1 cellular context compared by ENCODE assay signal in genomic region chr4:139921551-139922184, GRCh38.
TF ChIP-seq lines count a peak whose summit lies in the region.

No MANE protein-coding gene starts in this region.

TF ChIP-seq in HepG2, 621 proteins besides CTCF, POLR2A, EP300 and RAD21 (continued from another document):
- TF ChIP-seq, protein P1, sequence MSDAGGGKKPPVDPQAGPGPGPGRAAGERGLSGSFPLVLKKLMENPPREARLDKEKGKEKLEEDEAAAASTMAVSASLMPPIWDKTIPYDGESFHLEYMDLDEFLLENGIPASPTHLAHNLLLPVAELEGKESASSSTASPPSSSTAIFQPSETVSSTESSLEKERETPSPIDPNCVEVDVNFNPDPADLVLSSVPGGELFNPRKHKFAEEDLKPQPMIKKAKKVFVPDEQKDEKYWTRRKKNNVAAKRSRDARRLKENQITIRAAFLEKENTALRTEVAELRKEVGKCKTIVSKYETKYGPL (CRISPR knock-in tag; IDR thresholded peaks at IDR 0.05) = no peak
- TF ChIP-seq SALL1 (CRISPR knock-in tag; IDR thresholded peaks at IDR 0.05) (peak; percentile 66; the same call in 1 of the 2 replicates), HDAC1 (CRISPR knock-in tag; IDR thresholded peaks at IDR 0.05) (0 out of 2 replicates have a peak, but pooled peaks have one; percentile 57), GFI1 (CRISPR knock-in tag; IDR thresholded peaks at IDR 0.05; ENCODE audit: borderline replicate concordance) (0 out of 2 replicates have a peak, but pooled peaks have one; percentile 25), ZNF614 (CRISPR knock-in tag; IDR thresholded peaks at IDR 0.05; ENCODE audit: borderline replicate concordance) (0 out of 2 replicates have a peak, but pooled peaks have one; percentile 22), ZNF512 (CRISPR knock-in tag; IDR thresholded peaks at IDR 0.05) (no peak), ARNTL (CRISPR knock-in tag; IDR thresholded peaks at IDR 0.05) (0 out of 2 replicates have a peak, but pooled peaks have one; percentile 22), ZNF224 (CRISPR knock-in tag; IDR thresholded peaks at IDR 0.05) (no peak), ZMYM3 (CRISPR knock-in tag; IDR thresholded peaks at IDR 0.05) (0 out of 2 replicates have a peak, but pooled peaks have one; percentile 27), ZNF766 (CRISPR knock-in tag; IDR thresholded peaks at IDR 0.05; ENCODE audit: borderline replicate concordance) (no peak), ZNF143 (CRISPR knock-in tag; IDR thresholded peaks at IDR 0.05) (no peak), ZNF556 (CRISPR knock-in tag; IDR thresholded peaks at IDR 0.05; ENCODE audit: borderline replicate concordance) (0 out of 2 replicates have a peak, but pooled peaks have one; percentile 40), ZMYM4 (CRISPR knock-in tag; IDR thresholded peaks at IDR 0.05) (0 out of 2 replicates have a peak, but pooled peaks have one; percentile 21), HHEX (CRISPR knock-in tag; IDR thresholded peaks at IDR 0.05) (peak; percentile 79; the same call in 1 of the 2 replicates), ZEB1 (IDR thresholded peaks at IDR 0.05; ENCODE audit: insufficient replicate concordance, low read depth) (peak; percentile 58), GATAD2A (CRISPR knock-in tag; IDR thresholded peaks at IDR 0.05) (peak; percentile 38; the same call in 1 of the 2 replicates), TBX2 (CRISPR knock-in tag; IDR thresholded peaks at IDR 0.05; ENCODE audit: borderline replicate concordance) (peak; percentile 37; the same call in 1 of the 2 replicates), RFXANK (CRISPR knock-in tag; IDR thresholded peaks at IDR 0.05) (no peak), ZBTB3 (CRISPR knock-in tag; IDR thresholded peaks at IDR 0.05; ENCODE audit: borderline replicate concordance, low read depth) (peak; percentile 95; the same call in 1 of the 2 replicates), SOX6 (IDR thresholded peaks at IDR 0.05) (no peak), SOX6 (CRISPR knock-in tag; IDR thresholded peaks at IDR 0.05) (0 out of 2 replicates have a peak, but pooled peaks have one; percentile 16)
- TF ChIP-seq, protein P2, sequence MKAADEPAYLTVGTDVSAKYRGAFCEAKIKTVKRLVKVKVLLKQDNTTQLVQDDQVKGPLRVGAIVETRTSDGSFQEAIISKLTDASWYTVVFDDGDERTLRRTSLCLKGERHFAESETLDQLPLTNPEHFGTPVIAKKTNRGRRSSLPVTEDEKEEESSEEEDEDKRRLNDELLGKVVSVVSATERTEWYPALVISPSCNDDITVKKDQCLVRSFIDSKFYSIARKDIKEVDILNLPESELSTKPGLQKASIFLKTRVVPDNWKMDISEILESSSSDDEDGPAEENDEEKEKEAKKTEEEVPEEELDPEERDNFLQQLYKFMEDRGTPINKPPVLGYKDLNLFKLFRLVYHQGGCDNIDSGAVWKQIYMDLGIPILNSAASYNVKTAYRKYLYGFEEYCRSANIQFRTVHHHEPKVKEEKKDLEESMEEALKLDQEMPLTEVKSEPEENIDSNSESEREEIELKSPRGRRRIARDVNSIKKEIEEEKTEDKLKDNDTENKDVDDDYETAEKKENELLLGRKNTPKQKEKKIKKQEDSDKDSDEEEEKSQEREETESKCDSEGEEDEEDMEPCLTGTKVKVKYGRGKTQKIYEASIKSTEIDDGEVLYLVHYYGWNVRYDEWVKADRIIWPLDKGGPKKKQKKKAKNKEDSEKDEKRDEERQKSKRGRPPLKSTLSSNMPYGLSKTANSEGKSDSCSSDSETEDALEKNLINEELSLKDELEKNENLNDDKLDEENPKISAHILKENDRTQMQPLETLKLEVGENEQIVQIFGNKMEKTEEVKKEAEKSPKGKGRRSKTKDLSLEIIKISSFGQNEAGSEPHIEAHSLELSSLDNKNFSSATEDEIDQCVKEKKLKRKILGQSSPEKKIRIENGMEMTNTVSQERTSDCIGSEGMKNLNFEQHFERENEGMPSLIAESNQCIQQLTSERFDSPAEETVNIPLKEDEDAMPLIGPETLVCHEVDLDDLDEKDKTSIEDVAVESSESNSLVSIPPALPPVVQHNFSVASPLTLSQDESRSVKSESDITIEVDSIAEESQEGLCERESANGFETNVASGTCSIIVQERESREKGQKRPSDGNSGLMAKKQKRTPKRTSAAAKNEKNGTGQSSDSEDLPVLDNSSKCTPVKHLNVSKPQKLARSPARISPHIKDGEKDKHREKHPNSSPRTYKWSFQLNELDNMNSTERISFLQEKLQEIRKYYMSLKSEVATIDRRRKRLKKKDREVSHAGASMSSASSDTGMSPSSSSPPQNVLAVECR (CRISPR knock-in tag; IDR thresholded peaks at IDR 0.05; ENCODE audit: borderline replicate concordance) = 0 out of 2 replicates have a peak, but pooled peaks have one; percentile 18
